Comparison of ENCODE assay signal across 7 cellular contexts in genomic region chr11:86800956-86801264, GRCh38. TPM values are rescaled to one million over a fixed set of nuclear protein-coding genes. Genes with fewer than 3 reads are reported as not detected.
DNase-seq lines count a peak whose midpoint lies in the region; ATAC-seq, FAIRE-seq and TF ChIP-seq lines count a peak whose summit lies in the region.

No MANE protein-coding gene starts in this region.

- H3K4me1 Mint-ChIP-seq in activated CD8-positive, alpha-beta T cell treated with anti-CD3 and anti-CD28 coated beads for 36 hours (ENCODE audit: low read depth): peaks cover 28% of the 10 kb centered on the region

- FAIRE-seq in GM19239 (lab: Jason Lieb, UNC): no peak

- 7% methylated on average over 8 of the region's 9 CpGs for WGBS in smooth muscle cell (ENCODE audit: low lambda C conversion rate)

- no peak for TF ChIP-seq CTCF in activated CD8-positive, alpha-beta T cell treated with anti-CD3 and anti-CD28 coated beads for 36 hours (IDR thresholded peaks at IDR 0.05)
- TF ChIP-seq CTCF in smooth muscle cell (IDR thresholded peaks at IDR 0.05; ENCODE audit: borderline replicate concordance, insufficient read depth, poor library complexity, severe bottlenecking): no peak

- H3F3A ChIP-seq in smooth muscle cell (ENCODE audit: low read depth): peaks cover 30% of the 10 kb centered on the region

- no peaks in the 10 kb centered on the region for H3K27me3 ChIP-seq in smooth muscle cell (ENCODE audit: low read depth)

- DNase-seq in HT-29 (ENCODE audit: low spot score) (peak; percentile 47), smooth muscle cell (lab: John Stamatoyannopoulos, UW; ENCODE audit: unreplicated experiment) (no peak), CD1c-positive myeloid dendritic cell (ENCODE audit: extremely low spot score) (no peak), GM19239 (ENCODE audit: insufficient read length, low spot score) (no peak)
- DNase-seq in activated CD8-positive, alpha-beta T cell treated with anti-CD3 and anti-CD28 coated beads for 36 hours: no peak

- no peaks in the 10 kb centered on the region for H3K9me3 ChIP-seq in smooth muscle cell (replicated peaks; ENCODE audit: low read depth)

- POLR2A ChIA-PET in activated CD8-positive, alpha-beta T cell treated with anti-CD3 and anti-CD28 coated beads for 36 hours (lab: Charles Lee): interaction anchor here (0.6 kb wide), 1 partner anchor 683 kb away, joined by 3 read pairs; no protein-coding TSS in a partner anchor

- H3K36me3 ChIP-seq in smooth muscle cell (ENCODE audit: low read depth): no peaks in the 10 kb centered on the region

- intact Hi-C loops in activated CD8-positive, alpha-beta T cell treated with anti-CD3 and anti-CD28 coated beads for 36 hours (cut with micrococcal nuclease): no loop called here

- no peaks in the 10 kb centered on the region for H3K9me3 Mint-ChIP-seq in activated CD8-positive, alpha-beta T cell treated with anti-CD3 and anti-CD28 coated beads for 36 hours

- peak overlapping the region; percentile 82 for H2AFZ ChIP-seq in smooth muscle cell (ENCODE audit: low read depth)

- H3K4me2 ChIP-seq in smooth muscle cell: peak overlapping the region; percentile 95

- H3K4me3 ChIP-seq in iPS-11a (ENCODE audit: low read depth, low read length) (peak overlapping the region; percentile 55), smooth muscle cell (peak overlapping the region; percentile 88)

- H4K20me1 ChIP-seq in smooth muscle cell (ENCODE audit: low read depth): no peaks in the 10 kb centered on the region

- CTCF ChIA-PET in activated CD8-positive, alpha-beta T cell treated with anti-CD3 and anti-CD28 coated beads for 36 hours (lab: Charles Lee): interaction anchor here (0.9 to 1.4 kb wide), 2 partner anchors 192 to 344 kb away, joined by 3 to 5 read pairs; no protein-coding TSS in a partner anchor

- peak overlapping the region; percentile 59 for H3K27ac ChIP-seq in smooth muscle cell (ENCODE audit: low read depth)

- H3K9ac ChIP-seq in smooth muscle cell (ENCODE audit: low read depth): peak overlapping the region; percentile 70

- H3K4me1 ChIP-seq in smooth muscle cell (ENCODE audit: low read depth): peaks cover 58% of the 10 kb centered on the region

- H3K27ac Mint-ChIP-seq in activated CD8-positive, alpha-beta T cell treated with anti-CD3 and anti-CD28 coated beads for 36 hours: no peak overlapping the region

- no peaks in the 10 kb centered on the region for H3K36me3 Mint-ChIP-seq in activated CD8-positive, alpha-beta T cell treated with anti-CD3 and anti-CD28 coated beads for 36 hours (ENCODE audit: low read depth)

- no peak for ATAC-seq in activated CD8-positive, alpha-beta T cell treated with anti-CD3 and anti-CD28 coated beads for 36 hours
- ATAC-seq in GM19395 (IDR thresholded peaks at IDR 0.05; ENCODE audit: unreplicated experiment): no peak

- H3K27me3 Mint-ChIP-seq in activated CD8-positive, alpha-beta T cell treated with anti-CD3 and anti-CD28 coated beads for 36 hours: peaks cover 45% of the 10 kb centered on the region

- peaks cover 51% of the 10 kb centered on the region for H3K79me2 ChIP-seq in smooth muscle cell (ENCODE audit: low read depth)

- peak overlapping the region; percentile 65 for H3K4me3 Mint-ChIP-seq in activated CD8-positive, alpha-beta T cell treated with anti-CD3 and anti-CD28 coated beads for 36 hours

RNA-seq across cellular contexts. Expression of gene PRSS23, which starts 0.6 kb away (rescaled TPM):
- total RNA-seq in HT-29 (2014; rRNA removed; shearing (Covaris generic)): 13.9 and 14.2 TPM in 2 replicates
- total RNA-seq in activated CD8-positive, alpha-beta T cell treated with anti-CD3 and anti-CD28 coated beads for 36 hours: 1 to 10 TPM; 1.4 to 2.3 TPM
- total RNA-seq in smooth muscle cell: 123 and 132 TPM in 2 replicates
- polyA plus RNA-seq in smooth muscle cell: 156 and 223 TPM in 2 replicates
